In genomic region chr20:51444922-51445438, GRCh38 we compare ENCODE assay signal across 18 cellular contexts.
DNase-seq lines count a peak whose midpoint lies in the region; ATAC-seq and TF ChIP-seq lines count a peak whose summit lies in the region.
"Had no signal": no experiment of that assay in that cellular context is flagged by ENCODE, and none has a peak within 500 bp of the region (broad histone marks: within the 10 kb centered on the region; RNA-seq: fewer than 3 reads in every experiment).

No MANE protein-coding gene starts in this region.

- H3K9me3 Mint-ChIP-seq in CD8-positive, alpha-beta memory T cell = no peaks in the 10 kb centered on the region
- H3K9me3 Mint-ChIP-seq in activated T-helper 17 cell treated with anti-CD3 and anti-CD28 coated beads, Interleukin-2, amount 50 U/mL, for 72 hours = no peaks in the 10 kb centered on the region
- H3K9me3 Mint-ChIP-seq in nephron = no peaks in the 10 kb centered on the region

- TF ChIP-seq CTCF in BE2C (IDR thresholded peaks at IDR 0.05; ENCODE audit: low read depth, low read length) = no peak
- TF ChIP-seq CTCF in nephron (IDR thresholded peaks at IDR 0.05; ENCODE audit: unreplicated experiment in 3 of 3) = no peak
- no peak for TF ChIP-seq CTCF in coronary artery (IDR thresholded peaks at IDR 0.05)

- no peaks in the 10 kb centered on the region for H3K36me3 ChIP-seq in BE2C
- peaks cover 25% of the 10 kb centered on the region for H3K36me3 ChIP-seq in CD8-positive, alpha-beta memory T cell (ENCODE audit: insufficient read depth, low read length)
- H3K36me3 ChIP-seq: tibial artery had no signal

- ATAC-seq in activated T-helper 17 cell treated with anti-CD3 and anti-CD28 coated beads, Interleukin-2, amount 50 U/mL, for 72 hours (replicated peaks) = no peak
- ATAC-seq in GM21825 (IDR thresholded peaks at IDR 0.05; ENCODE audit: unreplicated experiment) = no peak
- ATAC-seq in HG02938 (IDR thresholded peaks at IDR 0.05; ENCODE audit: unreplicated experiment) = no peak
- no peak for ATAC-seq in HG03354 (IDR thresholded peaks at IDR 0.05; ENCODE audit: poor library complexity, severe bottlenecking, unreplicated experiment)
- ATAC-seq: body of pancreas, HCT116 had no signal

- H3K4me1 ChIP-seq in BE2C = peaks cover 3% of the 10 kb centered on the region; the same call in 1 of the 2 replicates
- peaks cover 9% of the 10 kb centered on the region for H3K4me1 ChIP-seq in CD8-positive, alpha-beta memory T cell (ENCODE audit: insufficient read depth, low read length)
- H3K4me1 ChIP-seq: body of pancreas had no signal

- H3K9me3 ChIP-seq in BE2C = no peaks in the 10 kb centered on the region
- no peaks in the 10 kb centered on the region for H3K9me3 ChIP-seq in CD8-positive, alpha-beta memory T cell (ENCODE audit: low read length)
- H3K9me3 ChIP-seq: body of pancreas, heart right ventricle, tibial artery had no signal

- H3K4me3 Mint-ChIP-seq in CD8-positive, alpha-beta memory T cell = peak overlapping the region in 4 of 7 donors; percentile 8 to 35 (median 26)
- H3K4me3 Mint-ChIP-seq in activated T-helper 17 cell treated with anti-CD3 and anti-CD28 coated beads, Interleukin-2, amount 50 U/mL, for 72 hours = no peak overlapping the region
- H3K4me3 Mint-ChIP-seq in nephron = no peak overlapping the region

- POLR2A ChIA-PET in CD8-positive, alpha-beta memory T cell (lab: Charles Lee) = no interaction called here

- CTCF ChIA-PET in CD8-positive, alpha-beta memory T cell (lab: Charles Lee) = no interaction called here

- H3K27ac Mint-ChIP-seq in CD8-positive, alpha-beta memory T cell = peak overlapping the region; percentile 51 to 92 (median 78)
- H3K27ac Mint-ChIP-seq in activated T-helper 17 cell treated with anti-CD3 and anti-CD28 coated beads, Interleukin-2, amount 50 U/mL, for 72 hours = peak overlapping the region; percentile 23
- peak overlapping the region; percentile 47 to 82 (median 60) for H3K27ac Mint-ChIP-seq in nephron

- no peak for DNase-seq in BE2C
- DNase-seq in CD8-positive, alpha-beta memory T cell = no peak
- no peak for DNase-seq in coronary artery (ENCODE audit: low spot score)
- DNase-seq: activated CD4-positive, alpha-beta T cell treated with anti-CD3 and anti-CD28 coated beads, Interleukin-2, amount 50 U/mL, for 1 hour; body of pancreas; DMS153; heart right ventricle; mesendoderm; NCI-H1694 treated with DMSO at 0.1 percent for 48 hours; stimulated activated CD4-positive, alpha-beta T cell treated with anti-CD3 and anti-CD28 coated beads, Interleukin-4, amount 100 ng/mL, for 24 hours; stimulated activated CD8-positive, alpha-beta memory T cell treated with anti-CD3 and anti-CD28 coated beads, Interleukin-4, amount 100 ng/mL, for 48 hours; tibial artery had no signal

- H3K36me3 Mint-ChIP-seq in CD8-positive, alpha-beta memory T cell = peaks cover 0 to 82% (median 20%) of the 10 kb centered on the region in 3 donors
- H3K36me3 Mint-ChIP-seq in activated T-helper 17 cell treated with anti-CD3 and anti-CD28 coated beads, Interleukin-2, amount 50 U/mL, for 72 hours (ENCODE audit: low read depth) = peaks cover 92% of the 10 kb centered on the region
- H3K36me3 Mint-ChIP-seq in nephron (ENCODE audit: low read depth) = no peaks in the 10 kb centered on the region

- H3K27ac ChIP-seq in CD8-positive, alpha-beta memory T cell (ENCODE audit: low read depth, low read length) = no peak overlapping the region
- no peak overlapping the region for H3K27ac ChIP-seq in coronary artery
- H3K27ac ChIP-seq: body of pancreas, heart right ventricle, tibial artery had no signal

- peaks cover 0 to 1% of the 10 kb centered on the region in 2 donors for H3K27me3 Mint-ChIP-seq in CD8-positive, alpha-beta memory T cell
- no peaks in the 10 kb centered on the region for H3K27me3 Mint-ChIP-seq in activated T-helper 17 cell treated with anti-CD3 and anti-CD28 coated beads, Interleukin-2, amount 50 U/mL, for 72 hours
- peaks cover 21% of the 10 kb centered on the region for H3K27me3 Mint-ChIP-seq in nephron (ENCODE audit: low read depth)

- H3K27me3 ChIP-seq in BE2C = no peaks in the 10 kb centered on the region
- no peaks in the 10 kb centered on the region for H3K27me3 ChIP-seq in CD8-positive, alpha-beta memory T cell (ENCODE audit: insufficient read depth, low read length, poor library complexity, severe bottlenecking)
- H3K27me3 ChIP-seq: body of pancreas, heart right ventricle, tibial artery had no signal

- peaks cover 48 to 72% (median 64%) of the 10 kb centered on the region in 3 donors for H3K4me1 Mint-ChIP-seq in CD8-positive, alpha-beta memory T cell
- H3K4me1 Mint-ChIP-seq in activated T-helper 17 cell treated with anti-CD3 and anti-CD28 coated beads, Interleukin-2, amount 50 U/mL, for 72 hours = peaks cover 35% of the 10 kb centered on the region
- peaks cover 56% of the 10 kb centered on the region for H3K4me1 Mint-ChIP-seq in nephron

- H3K4me3 ChIP-seq in BE2C (ENCODE audit: low read depth, low read length) (peak overlapping the region; percentile 14), coronary artery (no peak overlapping the region)
- no peak overlapping the region for H3K4me3 ChIP-seq in CD8-positive, alpha-beta memory T cell (ENCODE audit: low read length)
- H3K4me3 ChIP-seq: body of pancreas, heart right ventricle, tibial artery had no signal

Comparison
In these comparisons a context has a peak if more than half of its experiments do, and no peak if none do; other contexts are left out.
1. H3K27ac Mint-ChIP-seq: peak in every context shown above with its lines; median percentile 78 in CD8-positive, alpha-beta memory T cell; 60 in nephron; 23 in activated T-helper 17 cell treated with anti-CD3 and anti-CD28 coated beads, Interleukin-2, amount 50 U/mL, for 72 hours.
2. H3K4me3 Mint-ChIP-seq: peak in CD8-positive, alpha-beta memory T cell (4 of 7); none in activated T-helper 17 cell treated with anti-CD3 and anti-CD28 coated beads, Interleukin-2, amount 50 U/mL, for 72 hours (single experiment) and nephron (0 of 3).